ENCODE assay signal across 8 cellular contexts in genomic region chr4:138090145-138090917, GRCh38.
DNase-seq lines count a peak whose midpoint lies in the region; ATAC-seq, FAIRE-seq and TF ChIP-seq lines count a peak whose summit lies in the region.

No MANE protein-coding gene starts in this region.

- no peaks in the 10 kb centered on the region for H3F3A ChIP-seq in PC-3 (ENCODE audit: low read length, unreplicated experiment)

- ATAC-seq in PC-3 (peak; percentile 88), HepG2 (peak; percentile 87)

- peak; percentile 97 for FAIRE-seq in A204.1 (lab: Jason Lieb, UNC)
- peak; percentile 32 for FAIRE-seq in HepG2 (lab: Jason Lieb, UNC)

- CTCF ChIA-PET in PC-3 (lab: Charles Lee) = interaction anchor here (0.5 to 2.2 kb wide), 5 partner anchors 55 to 780 kb away, joined by 3 to 24 read pairs (median 4); no protein-coding TSS in a partner anchor
- CTCF ChIA-PET in HepG2 (lab: Yijun Ruan, JAX; ENCODE audit: low intra/inter-chr PET ratio, low total read pairs) = interaction anchor here (1.7 kb wide), 1 partner anchor 55 kb away, joined by 13 read pairs; no protein-coding TSS in a partner anchor

- TF ChIP-seq CTCF in PC-3 (conservative IDR thresholded peaks at IDR 0.05; ENCODE audit: low read depth, low read length) = peak; percentile 74
- peak; percentile 80 for TF ChIP-seq CTCF in HepG2 (CRISPR knock-in tag; IDR thresholded peaks at IDR 0.05)

- no peak overlapping the region; the same call in 1 of the 2 replicates for H3K9ac ChIP-seq in PC-3 (ENCODE audit: low read length)
- no peak overlapping the region for H3K9ac ChIP-seq in HepG2 (ENCODE audit: insufficient read depth, low read depth, low read length)

- TF ChIP-seq RAD21 in HepG2 (CRISPR knock-in tag; IDR thresholded peaks at IDR 0.05) = 0 out of 2 replicates have a peak, but pooled peaks have one; percentile 45

- WGBS in HepG2 (ENCODE audit: low lambda C conversion rate) = 14% methylated on average over 17 of the region's 17 CpGs

- in situ Hi-C loops in HepG2 (cut with HindIII; ENCODE audit: extremely low pct_ligation_motif_present, low pct_unique_long_range_greater_than_20kb) = no loop called here

- intact Hi-C loops in PC-3 (cut with micrococcal nuclease) = loop anchor here (1.0 to 5.0 kb wide), 4 partner anchors 55 to 432 kb away; no protein-coding TSS in a partner anchor
- intact Hi-C loops in HepG2 (cut with micrococcal nuclease; ENCODE audit: unreplicated experiment) = loop anchor here (1.0 to 2.0 kb wide), 4 partner anchors 55 to 486 kb away; no protein-coding TSS in a partner anchor

- H4K20me1 ChIP-seq in PC-3 (ENCODE audit: low read length) (no peaks in the 10 kb centered on the region), HepG2 (ENCODE audit: insufficient read depth, low read length) (no peaks in the 10 kb centered on the region)

- H3K4me2 ChIP-seq in PC-3 (ENCODE audit: low read length) (peak overlapping the region; percentile 83), HepG2 (ENCODE audit: low read depth, low read length) (peak overlapping the region; percentile 62)

- H3K9me3 ChIP-seq in PC-3 (ENCODE audit: low read length) (no peaks in the 10 kb centered on the region), HepG2 (ENCODE audit: low read length) (no peaks in the 10 kb centered on the region)

- DNase-seq in GF-D8 (lab: John Stamatoyannopoulos, UW) (peak; percentile 14), H7 (peak; percentile 64), Kasumi-1 (lab: John Stamatoyannopoulos, UW) (peak; percentile 55 to 64), PC-3 (peak; percentile 85), cerebellum (ENCODE audit: low spot score) (peak; percentile 61), HepG2 (ENCODE audit: low spot score) (peak; percentile 64), stromal cell of bone marrow (ENCODE audit: low read depth) (peak; percentile 67)

- peak overlapping the region; percentile 87 for H2AFZ ChIP-seq in PC-3 (ENCODE audit: low read length)
- H2AFZ ChIP-seq in HepG2 (ENCODE audit: low read length) = no peak overlapping the region

- BruUV-seq in PC-3 (replicated peaks; lab: Mats Ljungman, UMichigan) (no TSS peak), HepG2 (replicated peaks; lab: Mats Ljungman, UMichigan) (no TSS peak)

- H3K4me3 ChIP-seq in H7 (ENCODE audit: insufficient read depth, low read depth, low read length) = no peak overlapping the region
- peak overlapping the region; percentile 66 for H3K4me3 ChIP-seq in PC-3 (ENCODE audit: low read length)
- peak overlapping the region in 1 of 3 experiments; percentile 24; a peak in 1 of 6 replicates for H3K4me3 ChIP-seq in HepG2 (replicated peaks in 1 of 3; ENCODE audit: insufficient read depth in 1 of 3, low read depth in 2 of 3, low read length in 3 of 3)

- no peaks in the 10 kb centered on the region for H3K79me2 ChIP-seq in PC-3 (ENCODE audit: low read length)
- H3K79me2 ChIP-seq in HepG2 (ENCODE audit: insufficient read depth, low read length) = no peaks in the 10 kb centered on the region

- no peaks in the 10 kb centered on the region for H3K9me2 ChIP-seq in PC-3 (replicated peaks; ENCODE audit: low read length)

- H3K27me3 ChIP-seq in H7 (ENCODE audit: control insufficient read depth, insufficient read depth, low read length) (no peaks in the 10 kb centered on the region), PC-3 (ENCODE audit: low read length) (no peaks in the 10 kb centered on the region), HepG2 (ENCODE audit: control insufficient read depth in 1 of 2, insufficient read depth in 2 of 2, low read length in 2 of 2) (no peaks in the 10 kb centered on the region)

- POLR2A ChIA-PET in PC-3 (lab: Charles Lee; ENCODE audit: unreplicated experiment) (no interaction called here), HepG2 (lab: Yijun Ruan, JAX) (interaction anchor here (1.2 kb wide), 1 partner anchor 14 kb away, joined by 3 read pairs; no protein-coding TSS in a partner anchor)

- no peak for TF ChIP-seq POLR2A in HepG2 (IDR thresholded peaks at IDR 0.05; ENCODE audit: insufficient read depth in 1 of 2, low read depth in 2 of 2, low read length in 2 of 2)

- TF ChIP-seq EP300 in HepG2 (IDR thresholded peaks at IDR 0.05; ENCODE audit: low read depth in 2 of 2, low read length in 2 of 2) (no peak), HepG2 (CRISPR knock-in tag; IDR thresholded peaks at IDR 0.05; ENCODE audit: borderline replicate concordance) (no peak)

- no peaks in the 10 kb centered on the region for H3K36me3 ChIP-seq in H7 (replicated peaks; ENCODE audit: control insufficient read depth, insufficient read depth, low read length)
- H3K36me3 ChIP-seq in PC-3 (ENCODE audit: low read depth, low read length) = no peaks in the 10 kb centered on the region
- no peaks in the 10 kb centered on the region for H3K36me3 ChIP-seq in HepG2 (replicated peaks in 1 of 2; ENCODE audit: control insufficient read depth in 1 of 2, insufficient read depth in 2 of 2, low read length in 2 of 2)

- no peak overlapping the region for H3K27ac ChIP-seq in PC-3 (ENCODE audit: low read length)
- H3K27ac ChIP-seq in HepG2 (ENCODE audit: extremely low read length, insufficient read depth, low read length) = no peak overlapping the region

- H3K4me1 ChIP-seq in PC-3 (ENCODE audit: insufficient read depth, low read length) (peaks cover 4% of the 10 kb centered on the region; the same call in 1 of the 2 replicates), HepG2 (ENCODE audit: insufficient read depth, low read length) (peaks cover 30% of the 10 kb centered on the region)

TF ChIP-seq in HepG2, 621 proteins besides CTCF, POLR2A, EP300 and RAD21 (continues in another document):
- no peak for TF ChIP-seq LRRFIP1 (CRISPR knock-in tag; conservative IDR thresholded peaks at IDR 0.05)
- no peak for TF ChIP-seq ERF (CRISPR knock-in tag; IDR thresholded peaks at IDR 0.05)
- TF ChIP-seq ARID5B (CRISPR knock-in tag; IDR thresholded peaks at IDR 0.05) = peak; percentile 37; the same call in 1 of the 2 replicates
- TF ChIP-seq GATAD2A (CRISPR knock-in tag; IDR thresholded peaks at IDR 0.05) = peak; percentile 55
- TF ChIP-seq THAP11 (CRISPR knock-in tag; IDR thresholded peaks at IDR 0.05) = 0 out of 2 replicates have a peak, but pooled peaks have one; percentile 30
- TF ChIP-seq STAG1 (CRISPR knock-in tag; IDR thresholded peaks at IDR 0.05) = peak; percentile 68
- peak; percentile 29 for TF ChIP-seq XRCC5 (optimal IDR thresholded peaks at IDR 0.05; ENCODE audit: low read length)
- no peak for TF ChIP-seq ZNF570 (CRISPR knock-in tag; IDR thresholded peaks at IDR 0.05; ENCODE audit: borderline replicate concordance)
- peak; percentile 92 for TF ChIP-seq ARID3A (IDR thresholded peaks at IDR 0.05; ENCODE audit: low read depth, low read length)

Comparison
In these comparisons a context has a peak if more than half of its experiments do, and no peak if none do; other contexts are left out.
1. DNase-seq: peak in every context shown above with its lines; median percentile 85 in PC-3; 67 in stromal cell of bone marrow; 64 in H7; 64 in HepG2; 61 in cerebellum; 60 in Kasumi-1; 14 in GF-D8.